In the genomic region with DNA sequence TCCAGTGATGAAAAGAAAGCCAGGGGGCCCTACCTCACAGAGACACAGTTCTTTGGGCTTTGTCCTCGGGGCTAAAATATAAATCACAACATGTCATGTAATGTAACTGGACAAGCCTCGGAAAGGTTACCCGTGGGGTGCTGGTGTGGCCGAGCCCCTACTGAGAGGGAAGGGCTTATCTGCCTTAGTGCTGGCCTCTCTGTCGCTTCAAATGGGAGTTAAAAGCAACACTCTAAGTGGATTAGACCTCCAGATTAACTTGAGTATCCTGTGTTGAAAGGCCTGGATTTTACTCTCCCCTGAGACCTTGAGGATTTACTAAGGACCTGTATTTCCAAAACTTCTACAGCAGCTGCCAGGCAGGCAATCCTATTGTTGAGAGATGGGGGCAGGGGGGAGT, we compare ENCODE assay signal across 23 cellular contexts.
DNase-seq lines count a peak whose midpoint lies in the region; ATAC-seq, FAIRE-seq and TF ChIP-seq lines count a peak whose summit lies in the region.
"Had no signal": no experiment of that assay in that cellular context is flagged by ENCODE, and none has a peak within 500 bp of the region (broad histone marks: within the 10 kb centered on the region; RNA-seq: fewer than 3 reads in every experiment).

No MANE protein-coding gene starts in this region.

- H3K23me2 ChIP-seq in H1 (ENCODE audit: low read depth, low read length): no peaks in the 10 kb centered on the region

- H3K9ac ChIP-seq in IMR-90 (ENCODE audit: low read depth, low read length) (no peak overlapping the region), H1 (replicated peaks in 1 of 4; ENCODE audit: extremely low read depth in 1 of 4, low read depth in 3 of 4, low read length in 3 of 4) (no peak overlapping the region)
- H3K9ac ChIP-seq: KMS-11 had no signal

- H2BK12ac ChIP-seq in H1 (ENCODE audit: low read depth, low read length): no peak overlapping the region

- no peak overlapping the region for H2BK120ac ChIP-seq in IMR-90 (ENCODE audit: low read depth, low read length)
- no peak overlapping the region for H2BK120ac ChIP-seq in H1 (replicated peaks; ENCODE audit: low read depth, low read length)

- BruUV-seq in A673 (replicated peaks; lab: Mats Ljungman, UMichigan): no TSS peak
- no TSS peak for BruUV-seq in IMR-90 (replicated peaks; lab: Mats Ljungman, UMichigan)

- H3K79me1 ChIP-seq in IMR-90 (ENCODE audit: low read depth in 1 of 2, low read length in 2 of 2): no peaks in the 10 kb centered on the region
- H3K79me1 ChIP-seq in H1 (ENCODE audit: low read depth, low read length): no peaks in the 10 kb centered on the region

- H3K27me3 ChIP-seq in A673 (replicated peaks; ENCODE audit: insufficient read depth, low read depth, low read length, poor library complexity): no peaks in the 10 kb centered on the region
- peaks cover 12% of the 10 kb centered on the region for H3K27me3 ChIP-seq in IMR-90 (ENCODE audit: control insufficient read depth, insufficient read depth, low read length)
- H3K27me3 ChIP-seq in H1 (replicated peaks in 1 of 4; ENCODE audit: control insufficient read depth in 3 of 4, extremely low read depth in 1 of 4, insufficient read depth in 3 of 4, low read length in 3 of 4): no peaks in the 10 kb centered on the region
- no peaks in the 10 kb centered on the region for H3K27me3 ChIP-seq in aorta (ENCODE audit: control insufficient read depth in 1 of 2, insufficient read depth in 2 of 2, low read length in 1 of 2)
- H3K27me3 ChIP-seq: SJCRH30 had no signal

- H3K14ac ChIP-seq in IMR-90 (replicated peaks; ENCODE audit: low read depth, low read length) (no peak overlapping the region), H1 (ENCODE audit: insufficient read length) (no peak overlapping the region)

- FAIRE-seq in H1 (lab: Jason Lieb, UNC): no peak
- FAIRE-seq: G401.6, GM12878, HepG2 had no signal

- H3K9me3 Mint-ChIP-seq in mesothelial cell of epicardium: no peaks in the 10 kb centered on the region
- no peaks in the 10 kb centered on the region for H3K9me3 Mint-ChIP-seq in activated naive CD4-positive, alpha-beta T cell treated with anti-CD3 and anti-CD28 coated beads for 36 hours
- H3K9me3 Mint-ChIP-seq: CD8-positive, alpha-beta T cell had no signal

- H3K4ac ChIP-seq in IMR-90 (ENCODE audit: low read depth, low read length): no peak overlapping the region
- H3K4ac ChIP-seq in H1 (replicated peaks; ENCODE audit: insufficient read length, low read depth, low read length): no peak overlapping the region

- H3K18ac ChIP-seq in IMR-90 (ENCODE audit: low read depth, low read length) (no peak overlapping the region), H1 (ENCODE audit: extremely low read depth, low read length) (no peak overlapping the region)

- no peaks in the 10 kb centered on the region for H3K9me1 ChIP-seq in IMR-90 (ENCODE audit: insufficient read depth, low read length)

- H4K8ac ChIP-seq in IMR-90 (ENCODE audit: low read depth in 2 of 2, low read length in 2 of 2) (no peak overlapping the region), H1 (ENCODE audit: extremely low read depth, insufficient read depth, low read length) (no peak overlapping the region)

- no peak overlapping the region for H3K4me3 Mint-ChIP-seq in mesothelial cell of epicardium
- no peak overlapping the region for H3K4me3 Mint-ChIP-seq in activated naive CD4-positive, alpha-beta T cell treated with anti-CD3 and anti-CD28 coated beads for 36 hours
- H3K4me3 Mint-ChIP-seq: CD8-positive, alpha-beta T cell had no signal

- H3K23ac ChIP-seq in IMR-90 (ENCODE audit: low read depth, low read length) (no peak overlapping the region), H1 (ENCODE audit: insufficient read length) (no peak overlapping the region)

- peaks cover 36% of the 10 kb centered on the region for H3K4me1 Mint-ChIP-seq in mesothelial cell of epicardium
- H3K4me1 Mint-ChIP-seq in activated naive CD4-positive, alpha-beta T cell treated with anti-CD3 and anti-CD28 coated beads for 36 hours (ENCODE audit: low read depth): no peaks in the 10 kb centered on the region

- TF ChIP-seq CTCF in A673 (conservative IDR thresholded peaks at IDR 0.05; ENCODE audit: low read depth, low read length) (no peak), IMR-90 (conservative IDR thresholded peaks at IDR 0.05; ENCODE audit: low read depth, low read length) (no peak), H1 (IDR thresholded peaks at IDR 0.05; ENCODE audit: control extremely low read depth in 1 of 3, insufficient read depth in 1 of 3, low read depth in 1 of 3, low read length in 3 of 3) (no peak), mesothelial cell of epicardium (IDR thresholded peaks at IDR 0.05; ENCODE audit: unreplicated experiment) (no peak)

- no peak overlapping the region for H3K27ac ChIP-seq in A673 (ENCODE audit: low read depth, low read length, poor library complexity, severe bottlenecking)
- no peak overlapping the region for H3K27ac ChIP-seq in IMR-90 (ENCODE audit: insufficient read depth, low read length)
- no peak overlapping the region for H3K27ac ChIP-seq in H1 (ENCODE audit: low read depth, low read length)
- H3K27ac ChIP-seq in aorta (ENCODE audit: low read depth in 1 of 2, low read length in 2 of 2): no peak overlapping the region
- H3K27ac ChIP-seq: KMS-11, RWPE1, SJCRH30 had no signal

- no peak for ATAC-seq in IMR-90 (ENCODE audit: low read depth)
- ATAC-seq in aorta (ENCODE audit: low FRiP score): no peak
- ATAC-seq: CD8-positive, alpha-beta T cell; GM12878; HCT116; HepG2 had no signal

- H3K27me3 Mint-ChIP-seq in mesothelial cell of epicardium (ENCODE audit: low read depth): no peaks in the 10 kb centered on the region
- H3K27me3 Mint-ChIP-seq in activated naive CD4-positive, alpha-beta T cell treated with anti-CD3 and anti-CD28 coated beads for 36 hours (ENCODE audit: low read depth): peaks cover 3% of the 10 kb centered on the region

- H2BK5ac ChIP-seq in IMR-90 (ENCODE audit: low read depth, low read length, poor library complexity, severe bottlenecking) (no peak overlapping the region), H1 (ENCODE audit: low read depth, low read length) (no peak overlapping the region)

- H3K4me3 ChIP-seq in A673 (ENCODE audit: low read depth, low read length, poor library complexity, severe bottlenecking) (no peak overlapping the region), IMR-90 (ENCODE audit: insufficient read depth, low read depth, low read length) (no peak overlapping the region), H1 (ENCODE audit: extremely low read depth in 1 of 4, insufficient read depth in 2 of 4, low read depth in 3 of 4, low read length in 4 of 4) (no peak overlapping the region), aorta (ENCODE audit: low read length in 2 of 2) (no peak overlapping the region)
- H3K4me3 ChIP-seq: GM12878, SJCRH30 had no signal

- peak overlapping the region; percentile 19 for H3K27ac Mint-ChIP-seq in mesothelial cell of epicardium
- no peak overlapping the region for H3K27ac Mint-ChIP-seq in activated naive CD4-positive, alpha-beta T cell treated with anti-CD3 and anti-CD28 coated beads for 36 hours
- H3K27ac Mint-ChIP-seq: CD8-positive, alpha-beta T cell had no signal

- intact Hi-C loops in A673 (cut with micrococcal nuclease; ENCODE audit: unreplicated experiment) (no loop called here), IMR-90 (cut with micrococcal nuclease) (no loop called here), aorta (cut with DNase I) (no loop called here)
- intact Hi-C loops in activated naive CD4-positive, alpha-beta T cell treated with anti-CD3 and anti-CD28 coated beads for 36 hours (cut with micrococcal nuclease): no loop called here

- no peak overlapping the region for H2AK5ac ChIP-seq in IMR-90 (ENCODE audit: low read depth, low read length)
- H2AK5ac ChIP-seq in H1 (ENCODE audit: low read depth, low read length): no peak overlapping the region

- TF ChIP-seq EP300 in H1 (IDR thresholded peaks at IDR 0.05; ENCODE audit: borderline replicate concordance in 1 of 2, low read depth in 2 of 2, low read length in 2 of 2): no peak

- H4K5ac ChIP-seq in IMR-90 (ENCODE audit: low read depth, low read length): no peak overlapping the region
- no peak overlapping the region for H4K5ac ChIP-seq in H1 (ENCODE audit: insufficient read length, low read depth, low read length)

- H4K91ac ChIP-seq in IMR-90 (ENCODE audit: insufficient read depth, low read depth, low read length) (no peak overlapping the region), H1 (replicated peaks; ENCODE audit: insufficient read length, low read length) (no peak overlapping the region)

- H2AFZ ChIP-seq in IMR-90 (replicated peaks; ENCODE audit: low read length, poor library complexity) (peak overlapping the region; percentile 36), H1 (ENCODE audit: low read length) (0 out of 2 replicates have a peak overlapping the region, but pooled peaks have one; percentile 30)

- dilution Hi-C loops in IMR-90 (cut with HindIII; ENCODE audit: low sequenced_read_pairs, unreplicated experiment): no loop called here

- in situ Hi-C loops in IMR-90 (cut with MboI; ENCODE audit: low sequenced_read_pairs): no loop called here

- DNase-seq in A673 (ENCODE audit: low spot score) (peak; percentile 47), IMR-90 (no peak), H1 (ENCODE audit: low read depth in 1 of 2, low spot score in 2 of 2) (no peak), mesothelial cell of epicardium (ENCODE audit: low spot score in 2 of 2, unreplicated experiment in 2 of 2) (no peak), aorta (no peak), cerebellar cortex (ENCODE audit: low spot score) (no peak), nucleus accumbens (lab: John Stamatoyannopoulos, UW) (no peak)
- DNase-seq in activated naive CD4-positive, alpha-beta T cell treated with anti-CD3 and anti-CD28 coated beads for 36 hours: no peak
- DNase-seq: 8988T; CD8-positive, alpha-beta T cell; DMS79 treated with DMSO at 0.1 percent for 48 hours; NCI-H1092 treated with DMSO at 0.1 percent for 48 hours; NCI-H226; NCI-H526 treated with DMSO at 0.1 percent for 48 hours; NK-92 treated with Interleukin-12 subunit alpha and Interleukin-12 subunit beta, amount 100 ng/mL, for 24 hours; OCI-M1; SJCRH30 had no signal

- no peak overlapping the region for H2AK9ac ChIP-seq in IMR-90 (replicated peaks; ENCODE audit: low read depth, low read length, poor library complexity)

- no peak overlapping the region for H2BK20ac ChIP-seq in IMR-90 (ENCODE audit: low read depth, low read length)
- no peak overlapping the region for H2BK20ac ChIP-seq in H1 (ENCODE audit: low read length)

- H3K36me3 ChIP-seq in A673 (ENCODE audit: insufficient read depth, low read length, poor library complexity, severe bottlenecking) (no peaks in the 10 kb centered on the region), IMR-90 (ENCODE audit: control insufficient read depth, insufficient read depth, low read length) (no peaks in the 10 kb centered on the region), H1 (ENCODE audit: control insufficient read depth in 2 of 4, insufficient read depth in 4 of 4, low read length in 3 of 4) (no peaks in the 10 kb centered on the region), aorta (ENCODE audit: control insufficient read depth in 1 of 2, insufficient read depth in 2 of 2, low read length in 1 of 2) (no peaks in the 10 kb centered on the region)
- H3K36me3 ChIP-seq: SJCRH30 had no signal

- H3K9me3 ChIP-seq in A673 (ENCODE audit: low read depth, low read length, poor library complexity, severe bottlenecking) (no peaks in the 10 kb centered on the region), IMR-90 (ENCODE audit: control insufficient read depth, insufficient read depth, low read length) (no peaks in the 10 kb centered on the region), H1 (ENCODE audit: insufficient read depth in 2 of 2, low read depth in 1 of 2, low read length in 1 of 2) (no peaks in the 10 kb centered on the region), aorta (ENCODE audit: control insufficient read depth, low read length) (no peaks in the 10 kb centered on the region)
- H3K9me3 ChIP-seq: SJCRH30 had no signal

- H3K79me2 ChIP-seq in H1 (ENCODE audit: control insufficient read depth in 1 of 2, insufficient read depth in 2 of 2, low read length in 2 of 2): no peaks in the 10 kb centered on the region

- H2BK15ac ChIP-seq in IMR-90 (ENCODE audit: low read depth, low read length) (no peak overlapping the region), H1 (ENCODE audit: low read length) (no peak overlapping the region)

- CTCF ChIA-PET in A673 (lab: Charles Lee) (no interaction called here), IMR-90 (lab: Yijun Ruan, JAX) (no interaction called here), H1 (lab: Charles Lee; ENCODE audit: partially characterized antibody) (no interaction called here)
- CTCF ChIA-PET in activated naive CD4-positive, alpha-beta T cell treated with anti-CD3 and anti-CD28 coated beads for 36 hours (lab: Charles Lee): no interaction called here

- H3K4me1 ChIP-seq in A673 (ENCODE audit: insufficient read depth, low read length, poor library complexity, severe bottlenecking) (no peaks in the 10 kb centered on the region), IMR-90 (ENCODE audit: control insufficient read depth, insufficient read depth, low read length) (no peaks in the 10 kb centered on the region), H1 (replicated peaks in 1 of 4; ENCODE audit: control insufficient read depth in 3 of 4, insufficient read depth in 4 of 4, low read length in 3 of 4) (peaks cover 0 to 10% (median 4%) of the 10 kb centered on the region in 4 experiments; a peak in 5 of 7 replicates), aorta (ENCODE audit: control insufficient read depth in 1 of 2, insufficient read depth in 2 of 2, low read length in 2 of 2) (no peaks in the 10 kb centered on the region)
- H3K4me1 ChIP-seq: SJCRH30 had no signal

- TF ChIP-seq POLR2A in IMR-90 (IDR thresholded peaks at IDR 0.05; ENCODE audit: low read depth, low read length) (no peak), H1 (IDR thresholded peaks at IDR 0.05; ENCODE audit: control extremely low read depth in 1 of 2, low read depth in 2 of 2, low read length in 2 of 2) (no peak)

- H3K56ac ChIP-seq in IMR-90 (ENCODE audit: extremely low read depth, insufficient read depth, low read length) (no peak overlapping the region), H1 (replicated peaks; ENCODE audit: insufficient read length, low read depth, low read length) (no peak overlapping the region)

- POLR2A ChIA-PET in A673 (lab: Charles Lee; ENCODE audit: low non-redundant PET): no interaction called here
- POLR2A ChIA-PET in IMR-90 (lab: Charles Lee; ENCODE audit: unreplicated experiment): no interaction called here
- POLR2A ChIA-PET in H1 (lab: Charles Lee; ENCODE audit: partially characterized antibody): no interaction called here

- H3K36me3 Mint-ChIP-seq in mesothelial cell of epicardium: no peaks in the 10 kb centered on the region
- no peaks in the 10 kb centered on the region for H3K36me3 Mint-ChIP-seq in activated naive CD4-positive, alpha-beta T cell treated with anti-CD3 and anti-CD28 coated beads for 36 hours (ENCODE audit: low read depth)
- H3K36me3 Mint-ChIP-seq: CD8-positive, alpha-beta T cell had no signal

- TF ChIP-seq RAD21 in IMR-90 (IDR thresholded peaks at IDR 0.05; ENCODE audit: low read length) (no peak), H1 (IDR thresholded peaks at IDR 0.05 in 1 of 2, conservative IDR thresholded peaks at IDR 0.05 in 1 of 2; ENCODE audit: low read depth in 2 of 2, low read length in 2 of 2) (no peak)

- H4K20me1 ChIP-seq in IMR-90 (ENCODE audit: insufficient read depth, low read length): no peaks in the 10 kb centered on the region
- H4K20me1 ChIP-seq in H1 (replicated peaks in 1 of 2; ENCODE audit: control insufficient read depth in 1 of 2, insufficient read depth in 2 of 2, low read length in 2 of 2): no peaks in the 10 kb centered on the region

- no peak overlapping the region for H3K4me2 ChIP-seq in IMR-90 (ENCODE audit: low read depth, low read length)
- H3K4me2 ChIP-seq in H1 (ENCODE audit: insufficient read depth in 1 of 2, low read depth in 2 of 2, low read length in 2 of 2): no peak overlapping the region
- H3K4me2 ChIP-seq: KMS-11 had no signal

- no CpG with 5 or more reads among the region's 5 CpGs for WGBS in IMR-90 (ENCODE audit: extremely low coverage in 2 of 2, insufficient read length in 1 of 2), 2 experiments
- WGBS in H1 (ENCODE audit: extremely low coverage in 1 of 2, insufficient coverage in 1 of 2, insufficient read length in 1 of 2, insufficient replicate concordance in 2 of 2, low coverage in 1 of 2, low lambda C conversion rate in 2 of 2, missing lambda C conversion rate in 1 of 2), 2 experiments: 67% methylated on average over 5 of the region's 5 CpGs; no CpG with 5 or more reads in 1 of the 2 experiments
- 73 to 82% methylated on average over 5 of the region's 5 CpGs for WGBS in aorta, 2 donors
